Comparison of ENCODE assay signal across 17 cellular contexts in genomic region chr4:6231663-6232165, GRCh38. TPM values are rescaled to one million over a fixed set of nuclear protein-coding genes. Genes with fewer than 3 reads are reported as not detected.
A peak's percentile ranks its signal among the peaks of the same experiment; 100 is the strongest.
DNase-seq lines count a peak whose midpoint lies in the region; ATAC-seq, FAIRE-seq and TF ChIP-seq lines count a peak whose summit lies in the region.
"Had no signal": no experiment of that assay in that cellular context is flagged by ENCODE, and none has a peak within 500 bp of the region (broad histone marks: within the 10 kb centered on the region; RNA-seq: fewer than 3 reads in every experiment).

No MANE protein-coding gene starts in this region.

- H3K36me3 ChIP-seq in HepG2 (replicated peaks in 1 of 2; ENCODE audit: control insufficient read depth in 1 of 2, insufficient read depth in 2 of 2, low read length in 2 of 2) (no peaks in the 10 kb centered on the region), right lobe of liver (no peaks in the 10 kb centered on the region)
- H3K36me3 ChIP-seq: BLaER1 treated with 17β-estradiol and CSF1 and Interleukin-3, amounts not matched to agents 10 nM and 100 nM had no signal

- H4K20me1 ChIP-seq in HepG2 (ENCODE audit: insufficient read depth, low read length), result no peaks in the 10 kb centered on the region

- no peak for FAIRE-seq in HepG2 (lab: Jason Lieb, UNC)
- FAIRE-seq: D721Med, GM18507 had no signal

- DNase-seq in HepG2 (ENCODE audit: low spot score) (no peak), right lobe of liver (no peak), coronary artery (ENCODE audit: low spot score) (peak; percentile 46), sciatic nerve (ENCODE audit: low spot score) (peak; percentile 19), NCI-H2029 treated with DMSO at 0.1 percent for 48 hours (lab: John Stamatoyannopoulos, UW) (no peak)
- no peak for DNase-seq in activated CD8-positive, alpha-beta memory T cell treated with anti-CD3 and anti-CD28 coated beads, Interleukin-2, amount 50 U/mL, for 48 hours
- DNase-seq: ACHN; CD4-positive, CD25-positive, alpha-beta regulatory T cell; DMS53; H7 had no signal

- ATAC-seq in HepG2 (no peak), right lobe of liver (no peak), sciatic nerve (no peak), GM21381 (IDR thresholded peaks at IDR 0.05; ENCODE audit: unreplicated experiment) (no peak)

- no peak for TF ChIP-seq EP300 in HepG2 (IDR thresholded peaks at IDR 0.05; ENCODE audit: low read depth in 2 of 2, low read length in 2 of 2)
- TF ChIP-seq EP300 in HepG2 (CRISPR knock-in tag; IDR thresholded peaks at IDR 0.05; ENCODE audit: borderline replicate concordance), result no peak

- H3K9ac ChIP-seq in HepG2 (ENCODE audit: insufficient read depth, low read depth, low read length), result no peak overlapping the region
- H3K9ac ChIP-seq: BLaER1 treated with 17β-estradiol and CSF1 and Interleukin-3, amounts not matched to agents 10 nM and 100 nM; KMS-11 had no signal

- no peak overlapping the region for H2AFZ ChIP-seq in HepG2 (ENCODE audit: low read length)
- H2AFZ ChIP-seq: GM23338 had no signal

- TF ChIP-seq POLR2A in HepG2 (IDR thresholded peaks at IDR 0.05; ENCODE audit: insufficient read depth in 1 of 2, low read depth in 2 of 2, low read length in 2 of 2) (no peak), right lobe of liver (IDR thresholded peaks at IDR 0.05) (no peak)

- POLR2A ChIA-PET in HepG2 (lab: Yijun Ruan, JAX), result no interaction called here

- H3K79me2 ChIP-seq in HepG2 (ENCODE audit: insufficient read depth, low read length), result no peaks in the 10 kb centered on the region

- BruUV-seq in HepG2 (replicated peaks; lab: Mats Ljungman, UMichigan), result no TSS peak

- H3K27me3 ChIP-seq in HepG2 (ENCODE audit: control insufficient read depth in 1 of 2, insufficient read depth in 2 of 2, low read length in 2 of 2) (peaks cover 3 to 16% of the 10 kb centered on the region in 2 experiments; a peak in 3 of 5 replicates), right lobe of liver (no peaks in the 10 kb centered on the region)
- H3K27me3 ChIP-seq: BLaER1 treated with 17β-estradiol and CSF1 and Interleukin-3, amounts not matched to agents 10 nM and 100 nM had no signal

- no peaks in the 10 kb centered on the region for H3K4me1 ChIP-seq in HepG2 (ENCODE audit: insufficient read depth, low read length)
- no peaks in the 10 kb centered on the region for H3K4me1 ChIP-seq in right lobe of liver

- H3K27ac ChIP-seq in HepG2 (ENCODE audit: extremely low read length, insufficient read depth, low read length) (no peak overlapping the region), right lobe of liver (no peak overlapping the region), coronary artery (no peak overlapping the region)
- H3K27ac ChIP-seq: BLaER1 treated with 17β-estradiol and CSF1 and Interleukin-3, amounts not matched to agents 10 nM and 100 nM; KMS-11 had no signal

- no peak overlapping the region for H3K4me2 ChIP-seq in HepG2 (ENCODE audit: low read depth, low read length)
- H3K4me2 ChIP-seq: GM23338, KMS-11 had no signal

- in situ Hi-C loops in HepG2 (cut with HindIII; ENCODE audit: extremely low pct_ligation_motif_present, low pct_unique_long_range_greater_than_20kb), result loop anchor here (25.0 kb wide), 1 partner anchor 331 kb away; no protein-coding TSS in a partner anchor

- 23% methylated on average over 5 of the region's 7 CpGs for WGBS in HepG2 (ENCODE audit: low lambda C conversion rate)
- 69% methylated on average over 5 of the region's 7 CpGs for WGBS in right lobe of liver (ENCODE audit: insufficient coverage, low coverage, low lambda C conversion rate, missing lambda C conversion rate)

- H3K4me3 ChIP-seq in HepG2 (replicated peaks in 1 of 3; ENCODE audit: insufficient read depth in 1 of 3, low read depth in 2 of 3, low read length in 3 of 3) (no peak overlapping the region), right lobe of liver (no peak overlapping the region), coronary artery (no peak overlapping the region)
- H3K4me3 ChIP-seq: BLaER1 treated with 17β-estradiol and CSF1 and Interleukin-3, amounts not matched to agents 10 nM and 100 nM; GM23338 had no signal

- intact Hi-C loops in HepG2 (cut with micrococcal nuclease; ENCODE audit: unreplicated experiment), result no loop called here
- intact Hi-C loops in right lobe of liver (cut with DNase I), result no loop called here
- intact Hi-C loops in sciatic nerve (cut with DNase I), result no loop called here

- CTCF ChIA-PET in HepG2 (lab: Yijun Ruan, JAX; ENCODE audit: low intra/inter-chr PET ratio, low total read pairs), result no interaction called here

- TF ChIP-seq CTCF in HepG2 (CRISPR knock-in tag; IDR thresholded peaks at IDR 0.05), result no peak
- TF ChIP-seq CTCF in right lobe of liver (IDR thresholded peaks at IDR 0.05), result no peak
- no peak for TF ChIP-seq CTCF in coronary artery (IDR thresholded peaks at IDR 0.05)

- TF ChIP-seq RAD21 in HepG2 (CRISPR knock-in tag; IDR thresholded peaks at IDR 0.05), result no peak

- H3K9me3 ChIP-seq in HepG2 (ENCODE audit: low read length), result no peaks in the 10 kb centered on the region
- no peaks in the 10 kb centered on the region for H3K9me3 ChIP-seq in right lobe of liver
- H3K9me3 ChIP-seq: BLaER1 treated with 17β-estradiol and CSF1 and Interleukin-3, amounts not matched to agents 10 nM and 100 nM had no signal

TF ChIP-seq in HepG2, 621 proteins besides CTCF, POLR2A, EP300 and RAD21 (continues in another document):
- no peak for TF ChIP-seq ARID3A (IDR thresholded peaks at IDR 0.05; ENCODE audit: low read depth, low read length)

RNA-seq across cellular contexts. Expression of gene JAKMIP1, which starts 31.4 kb away (rescaled TPM):
- total RNA-seq in HepG2 (2016; rRNA removed; fragmentation: Illumina TruSeq; extraction: Trizol) (not detected in 2 replicates), right lobe of liver (under 1 TPM in 1 of 6 experiments, not detected in 5; 0.12 TPM), sciatic nerve (0.76 TPM)
- total RNA-seq in HepG2 (2016; cell fraction: cytosol; rRNA removed; fragmentation: Illumina TruSeq; extraction: Trizol; ENCODE audit: low read depth), result not detected in 2 replicates
- not detected in 2 replicates for total RNA-seq in HepG2 (2016; cell fraction: insoluble cytoplasmic fraction; rRNA removed; fragmentation: Illumina TruSeq; extraction: Trizol)
- total RNA-seq in HepG2 (2016; cell fraction: membrane; rRNA removed; fragmentation: Illumina TruSeq; extraction: Trizol), result not detected in 2 replicates
- total RNA-seq in HepG2 (2016; cell fraction: nucleus; rRNA removed; fragmentation: Illumina TruSeq; extraction: Trizol), result not detected in 2 replicates
- polyA plus RNA-seq in HepG2 (2011; rRNA removed), result not detected in 2 replicates
- not detected in 2 replicates for polyA plus RNA-seq in HepG2 (2011; cell fraction: cytosol; rRNA removed)
- polyA plus RNA-seq in HepG2 (2011; cell fraction: nucleus; rRNA removed), result not detected in 2 replicates
- not detected in 2 replicates for polyA plus RNA-seq in HepG2 (2012)
- polyA plus RNA-seq in HepG2 (2016; cell fraction: cytosol; fragmentation: Illumina TruSeq; extraction: Trizol; ENCODE audit: low read depth), result not detected in 2 replicates
- not detected in 2 replicates for polyA plus RNA-seq in HepG2 (2016; cell fraction: insoluble cytoplasmic fraction; fragmentation: Illumina TruSeq; extraction: Trizol; ENCODE audit: low read depth)
- polyA plus RNA-seq in HepG2 (2016; cell fraction: membrane; fragmentation: Illumina TruSeq; extraction: Trizol; ENCODE audit: low read depth), result not detected in 2 replicates
- polyA plus RNA-seq in HepG2 (2016; cell fraction: nucleus; fragmentation: Illumina TruSeq; extraction: Trizol; ENCODE audit: insufficient read depth, low read depth), result not detected in 2 replicates
- not detected in 2 replicates for polyA minus RNA-seq in HepG2 (2011; rRNA and poly(A)+ RNA removed; ENCODE audit: low replicate concordance)
- polyA minus RNA-seq in HepG2 (2011; cell fraction: cytosol; rRNA and poly(A)+ RNA removed), result not detected in 2 replicates
- polyA minus RNA-seq in HepG2 (2011; cell fraction: nucleus; rRNA and poly(A)+ RNA removed), result not detected in 2 replicates
- total RNA-seq: HT-29 had no signal

RNA-seq across cellular contexts. Expression of gene WFS1, which starts 37.9 kb away (rescaled TPM):
- 19.8 and 39.1 TPM in 2 replicates for total RNA-seq in HepG2 (2016; rRNA removed; fragmentation: Illumina TruSeq; extraction: Trizol)
- 3.7 and 4.2 TPM in 2 replicates for total RNA-seq in HepG2 (2016; cell fraction: cytosol; rRNA removed; fragmentation: Illumina TruSeq; extraction: Trizol; ENCODE audit: low read depth)
- 18.3 and 41.8 TPM in 2 replicates for total RNA-seq in HepG2 (2016; cell fraction: insoluble cytoplasmic fraction; rRNA removed; fragmentation: Illumina TruSeq; extraction: Trizol)
- 10.5 and 10.8 TPM in 2 replicates for total RNA-seq in HepG2 (2016; cell fraction: membrane; rRNA removed; fragmentation: Illumina TruSeq; extraction: Trizol)
- 47.7 and 59.7 TPM in 2 replicates for total RNA-seq in HepG2 (2016; cell fraction: nucleus; rRNA removed; fragmentation: Illumina TruSeq; extraction: Trizol)
- polyA plus RNA-seq in HepG2 (2011; rRNA removed), result 42.2 and 49.6 TPM in 2 replicates
- polyA plus RNA-seq in HepG2 (2011; cell fraction: cytosol; rRNA removed), result 23.5 and 32.3 TPM in 2 replicates
- polyA plus RNA-seq in HepG2 (2011; cell fraction: nucleus; rRNA removed), result 121 and 179 TPM in 2 replicates
- 24.0 and 38.1 TPM in 2 replicates for polyA plus RNA-seq in HepG2 (2012)
- polyA plus RNA-seq in HepG2 (2016; cell fraction: cytosol; fragmentation: Illumina TruSeq; extraction: Trizol; ENCODE audit: low read depth), result 3.2 and 3.4 TPM in 2 replicates
- 16.0 and 21.6 TPM in 2 replicates for polyA plus RNA-seq in HepG2 (2016; cell fraction: insoluble cytoplasmic fraction; fragmentation: Illumina TruSeq; extraction: Trizol; ENCODE audit: low read depth)
- polyA plus RNA-seq in HepG2 (2016; cell fraction: membrane; fragmentation: Illumina TruSeq; extraction: Trizol; ENCODE audit: low read depth), result 4.5 and 5.6 TPM in 2 replicates
- polyA plus RNA-seq in HepG2 (2016; cell fraction: nucleus; fragmentation: Illumina TruSeq; extraction: Trizol; ENCODE audit: insufficient read depth, low read depth), result 86.7 and 90.9 TPM in 2 replicates
- polyA minus RNA-seq in HepG2 (2011; rRNA and poly(A)+ RNA removed; ENCODE audit: low replicate concordance), result 10.6 and 128 TPM in 2 replicates
- 36.4 and 40.3 TPM in 2 replicates for polyA minus RNA-seq in HepG2 (2011; cell fraction: cytosol; rRNA and poly(A)+ RNA removed)
- polyA minus RNA-seq in HepG2 (2011; cell fraction: nucleus; rRNA and poly(A)+ RNA removed), result 19.9 and 27.0 TPM in 2 replicates
- 10 to 100 TPM; 11.3 to 19.7 (median 15.9) TPM for total RNA-seq in right lobe of liver
- total RNA-seq in sciatic nerve, result 39.2 TPM

Comparison
In these comparisons a context has a peak if more than half of its experiments do, and no peak if none do; other contexts are left out.
1. DNase-seq: peak in coronary artery (single experiment) and sciatic nerve (single experiment); none in HepG2 (single experiment), right lobe of liver (0 of 3), NCI-H2029 treated with DMSO at 0.1 percent for 48 hours (single experiment) and activated CD8-positive, alpha-beta memory T cell treated with anti-CD3 and anti-CD28 coated beads, Interleukin-2, amount 50 U/mL, for 48 hours (single experiment).